Comparison of ENCODE assay signal across 9 cellular contexts in the genomic region with DNA sequence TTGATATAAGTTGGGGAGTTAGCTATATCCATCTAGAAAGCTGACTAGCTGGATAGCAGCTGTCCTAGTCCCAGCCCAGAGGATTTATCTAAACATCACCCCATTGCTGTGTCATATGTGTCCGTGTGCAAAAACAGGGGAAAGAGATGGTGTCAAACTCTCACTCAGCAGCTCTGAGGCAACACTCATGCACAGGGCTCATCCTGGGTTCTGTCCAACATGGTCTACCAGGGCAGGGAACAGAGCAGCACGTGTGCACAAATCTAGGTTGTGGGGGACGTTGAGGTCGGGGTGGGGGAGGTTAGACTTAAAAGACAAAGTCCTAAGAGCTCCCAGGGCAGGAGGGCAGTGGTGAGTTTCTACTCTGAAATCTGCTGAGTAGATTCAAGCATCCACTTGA. TPM values are rescaled to one million over a fixed set of nuclear protein-coding genes. Genes with fewer than 3 reads are reported as not detected.
DNase-seq lines count a peak whose midpoint lies in the region; ATAC-seq and TF ChIP-seq lines count a peak whose summit lies in the region.
"Had no signal": no experiment of that assay in that cellular context is flagged by ENCODE, and none has a peak within 500 bp of the region (broad histone marks: within the 10 kb centered on the region; RNA-seq: fewer than 3 reads in every experiment).

No MANE protein-coding gene starts in this region.

- H3K9me3 ChIP-seq in smooth muscle cell (replicated peaks; ENCODE audit: low read depth): no peaks in the 10 kb centered on the region

- 79% methylated on average over 4 of the region's 4 CpGs for WGBS in smooth muscle cell (ENCODE audit: low lambda C conversion rate)

- H4K20me1 ChIP-seq in GM23338 (replicated peaks; ENCODE audit: insufficient read depth) (peaks cover 6% of the 10 kb centered on the region), smooth muscle cell (ENCODE audit: low read depth) (peaks cover 26% of the 10 kb centered on the region)

- TF ChIP-seq CTCF in GM23338 (conservative IDR thresholded peaks at IDR 0.05; ENCODE audit: low read depth in 2 of 2): no peak
- no peak for TF ChIP-seq CTCF in fibroblast of villous mesenchyme (IDR thresholded peaks at IDR 0.05; ENCODE audit: insufficient read depth, low read depth, low read length)
- TF ChIP-seq CTCF in smooth muscle cell (IDR thresholded peaks at IDR 0.05; ENCODE audit: borderline replicate concordance, insufficient read depth, poor library complexity, severe bottlenecking): no peak

- no peak overlapping the region for H3K4me3 Mint-ChIP-seq in GM23338
- peak overlapping the region; percentile 80 for H3K4me3 Mint-ChIP-seq in activated T-helper 17 cell treated with anti-CD3 and anti-CD28 coated beads, Interleukin-2, amount 50 U/mL, for 72 hours

- H3K9ac ChIP-seq in smooth muscle cell (ENCODE audit: low read depth): peak overlapping the region; percentile 84

- H3K36me3 ChIP-seq in GM23338 (ENCODE audit: insufficient read depth): peaks cover 25% of the 10 kb centered on the region
- H3K36me3 ChIP-seq in smooth muscle cell (ENCODE audit: low read depth): peaks cover 10% of the 10 kb centered on the region

- peaks cover 10% of the 10 kb centered on the region; the same call in 1 of the 2 replicates for H3K4me1 ChIP-seq in GM23338 (ENCODE audit: insufficient read depth)
- peaks cover 33% of the 10 kb centered on the region for H3K4me1 ChIP-seq in smooth muscle cell (ENCODE audit: low read depth)

- H3K9me3 Mint-ChIP-seq in GM23338: no peaks in the 10 kb centered on the region
- H3K9me3 Mint-ChIP-seq in activated T-helper 17 cell treated with anti-CD3 and anti-CD28 coated beads, Interleukin-2, amount 50 U/mL, for 72 hours: no peaks in the 10 kb centered on the region

- H3K4me2 ChIP-seq in GM23338 (no peak overlapping the region), smooth muscle cell (peak overlapping the region; percentile 67)

- H3F3A ChIP-seq in GM23338 (replicated peaks; ENCODE audit: low read depth) (0 out of 2 replicates have a peak, but pooled peaks cover 4% of the 10 kb centered on the region), smooth muscle cell (ENCODE audit: low read depth) (peaks cover 20% of the 10 kb centered on the region)

- peaks cover 32% of the 10 kb centered on the region for H3K36me3 Mint-ChIP-seq in GM23338 (ENCODE audit: low read depth)
- peaks cover 98% of the 10 kb centered on the region for H3K36me3 Mint-ChIP-seq in activated T-helper 17 cell treated with anti-CD3 and anti-CD28 coated beads, Interleukin-2, amount 50 U/mL, for 72 hours (ENCODE audit: low read depth)

- DNase-seq in GM23338 (ENCODE audit: low spot score) (no peak), fibroblast of villous mesenchyme (ENCODE audit: low read depth) (peak; percentile 27), smooth muscle cell (lab: John Stamatoyannopoulos, UW; ENCODE audit: unreplicated experiment) (no peak), NCI-H345 treated with DMSO at 0.1 percent for 48 hours (lab: John Stamatoyannopoulos, UW; ENCODE audit: unreplicated experiment) (no peak)
- DNase-seq: MM.1S had no signal

- H3K4me3 ChIP-seq in GM23338: no peak overlapping the region
- H3K4me3 ChIP-seq in fibroblast of villous mesenchyme (ENCODE audit: low read depth, low read length): no peak overlapping the region
- no peak overlapping the region for H3K4me3 ChIP-seq in smooth muscle cell

- H3K27ac ChIP-seq in GM23338 (ENCODE audit: low read depth): peak overlapping the region; percentile 71; the same call in 1 of the 2 replicates
- peak overlapping the region; percentile 99 for H3K27ac ChIP-seq in smooth muscle cell (ENCODE audit: low read depth)
- H3K27ac ChIP-seq: VCaP had no signal

- no peaks in the 10 kb centered on the region for H3K9me2 ChIP-seq in GM23338 (ENCODE audit: insufficient read depth)

- H3K27ac Mint-ChIP-seq in GM23338: no peak overlapping the region
- H3K27ac Mint-ChIP-seq in activated T-helper 17 cell treated with anti-CD3 and anti-CD28 coated beads, Interleukin-2, amount 50 U/mL, for 72 hours: peak overlapping the region; percentile 98

- ATAC-seq in GM23338 (no peak), HG03025 (IDR thresholded peaks at IDR 0.05; ENCODE audit: low FRiP score, unreplicated experiment) (no peak), GM21367 (IDR thresholded peaks at IDR 0.05; ENCODE audit: unreplicated experiment) (no peak)
- ATAC-seq in activated T-helper 17 cell treated with anti-CD3 and anti-CD28 coated beads, Interleukin-2, amount 50 U/mL, for 72 hours (replicated peaks): no peak

- no peaks in the 10 kb centered on the region for H3K79me2 ChIP-seq in GM23338 (replicated peaks; ENCODE audit: insufficient read depth)
- H3K79me2 ChIP-seq in smooth muscle cell (ENCODE audit: low read depth): peaks cover 10% of the 10 kb centered on the region

- peaks cover 18% of the 10 kb centered on the region for H3K4me1 Mint-ChIP-seq in GM23338
- peaks cover 30% of the 10 kb centered on the region for H3K4me1 Mint-ChIP-seq in activated T-helper 17 cell treated with anti-CD3 and anti-CD28 coated beads, Interleukin-2, amount 50 U/mL, for 72 hours

- H2AFZ ChIP-seq in GM23338 (no peak overlapping the region), smooth muscle cell (ENCODE audit: low read depth) (no peak overlapping the region)

- H3K27me3 ChIP-seq in GM23338 (ENCODE audit: insufficient read depth) (no peaks in the 10 kb centered on the region), smooth muscle cell (ENCODE audit: low read depth) (no peaks in the 10 kb centered on the region)

- H3K27me3 Mint-ChIP-seq in GM23338 (ENCODE audit: insufficient read depth, low read depth, poor library complexity): peaks cover 4% of the 10 kb centered on the region
- H3K27me3 Mint-ChIP-seq in activated T-helper 17 cell treated with anti-CD3 and anti-CD28 coated beads, Interleukin-2, amount 50 U/mL, for 72 hours: no peaks in the 10 kb centered on the region

TF ChIP-seq in GM23338, 12 proteins besides CTCF, POLR2A, EP300 and RAD21 (continues in another document):
- TF ChIP-seq ZNF331 (CRISPR knock-in tag; IDR thresholded peaks at IDR 0.05; ENCODE audit: low read depth) (no peak), EZH2phosphoT487 (IDR thresholded peaks at IDR 0.05; ENCODE audit: unreplicated experiment) (no peak)

RNA-seq across cellular contexts. Expression of a gene that starts 16.2 kb away (rescaled TPM):
- 19.1 and 25.5 TPM in 2 replicates for total RNA-seq in GM23338 (2014; rRNA removed; shearing (Covaris generic))
- polyA plus RNA-seq in GM23338 (2016; fragmentation: Nextera tagmentation; extraction: Ambion mirVana): 12.3 and 15.3 TPM in 2 replicates
- 10 to 100 TPM; 70.0 to 76.8 TPM for total RNA-seq in activated T-helper 17 cell treated with anti-CD3 and anti-CD28 coated beads, Interleukin-2, amount 50 U/mL, for 72 hours
- 61.2 and 85.5 TPM in 2 replicates for total RNA-seq in fibroblast of villous mesenchyme
- 28.0 and 32.2 TPM in 2 replicates for total RNA-seq in smooth muscle cell
- polyA plus RNA-seq in smooth muscle cell: 46.7 and 58.7 TPM in 2 replicates

RNA-seq across cellular contexts. Expression of a gene that starts 28.9 kb away (rescaled TPM):
- 63.1 and 63.9 TPM in 2 replicates for total RNA-seq in GM23338 (2014; rRNA removed; shearing (Covaris generic))
- 7.7 and 8.2 TPM in 2 replicates for polyA plus RNA-seq in GM23338 (2016; fragmentation: Nextera tagmentation; extraction: Ambion mirVana)
- total RNA-seq in activated T-helper 17 cell treated with anti-CD3 and anti-CD28 coated beads, Interleukin-2, amount 50 U/mL, for 72 hours: 10 to 100 TPM; 24.9 to 29.6 TPM
- total RNA-seq in fibroblast of villous mesenchyme: 12.6 and 16.4 TPM in 2 replicates
- total RNA-seq in smooth muscle cell: 10.7 and 13.1 TPM in 2 replicates
- polyA plus RNA-seq in smooth muscle cell: 2.4 and 4.2 TPM in 2 replicates

RNA-seq across cellular contexts. Expression of a gene that starts 36.1 kb away (rescaled TPM):
- total RNA-seq in GM23338 (2014; rRNA removed; shearing (Covaris generic)): 44.5 and 48.5 TPM in 2 replicates
- polyA plus RNA-seq in GM23338 (2016; fragmentation: Nextera tagmentation; extraction: Ambion mirVana) (13.0 and 13.3 TPM in 2 replicates), smooth muscle cell (12.4 and 16.3 TPM in 2 replicates)
- total RNA-seq in activated T-helper 17 cell treated with anti-CD3 and anti-CD28 coated beads, Interleukin-2, amount 50 U/mL, for 72 hours: 10 to 100 TPM; 48.0 to 86.0 TPM
- total RNA-seq in fibroblast of villous mesenchyme (34.8 and 58.7 TPM in 2 replicates), smooth muscle cell (22.7 and 53.0 TPM in 2 replicates)

RNA-seq across cellular contexts. Expression of a gene that starts 56.5 kb away (rescaled TPM):
- total RNA-seq in GM23338 (2014; rRNA removed; shearing (Covaris generic)): 165 and 171 TPM in 2 replicates
- polyA plus RNA-seq in GM23338 (2016; fragmentation: Nextera tagmentation; extraction: Ambion mirVana) (235 and 263 TPM in 2 replicates), smooth muscle cell (192 and 198 TPM in 2 replicates)
- total RNA-seq in activated T-helper 17 cell treated with anti-CD3 and anti-CD28 coated beads, Interleukin-2, amount 50 U/mL, for 72 hours: 100 to 1,000 TPM; 174 to 196 TPM
- total RNA-seq in fibroblast of villous mesenchyme (135 and 139 TPM in 2 replicates), smooth muscle cell (97.2 and 109 TPM in 2 replicates)
